Comparison of ENCODE assay signal across 17 cellular contexts in the genomic region with DNA sequence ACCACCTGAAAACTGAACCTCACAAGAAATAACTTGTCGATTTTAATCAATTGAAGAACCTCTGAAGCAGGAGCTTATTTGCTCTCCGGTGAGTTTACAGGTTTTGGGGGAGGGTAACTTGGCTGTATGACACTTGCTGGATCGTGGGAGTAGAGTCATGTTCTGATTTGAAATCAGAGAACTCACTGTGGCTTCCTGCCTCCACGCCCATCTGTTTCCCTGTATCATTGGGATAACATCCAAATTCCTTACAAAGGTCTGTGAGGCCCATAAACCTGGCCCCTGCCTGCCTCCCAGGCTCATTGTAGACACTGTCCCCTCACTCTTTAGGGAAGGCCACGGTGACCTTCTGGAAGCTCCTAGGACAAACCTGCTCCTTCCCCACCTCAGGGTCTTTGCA. TPM values are rescaled to one million over a fixed set of nuclear protein-coding genes. Genes with fewer than 3 reads are reported as not detected.
DNase-seq lines count a peak whose midpoint lies in the region; ATAC-seq and TF ChIP-seq lines count a peak whose summit lies in the region.
"Had no signal": no experiment of that assay in that cellular context is flagged by ENCODE, and none has a peak within 500 bp of the region (broad histone marks: within the 10 kb centered on the region; RNA-seq: fewer than 3 reads in every experiment).

No MANE protein-coding gene starts in this region.

- H3K9me3 ChIP-seq in psoas muscle = no peaks in the 10 kb centered on the region
- H3K9me3 ChIP-seq: tibial artery had no signal

- no peaks in the 10 kb centered on the region for H3K27me3 Mint-ChIP-seq in T-helper 2 cell treated with Interferon-gamma antibody and Interleukin-4, amounts not matched to agents 5 μg/mL and 100 μg/mL, for 36 hours (ENCODE audit: low read depth)

- no peak overlapping the region for H3K4me3 Mint-ChIP-seq in T-helper 2 cell treated with Interferon-gamma antibody and Interleukin-4, amounts not matched to agents 5 μg/mL and 100 μg/mL, for 36 hours
- H3K4me3 Mint-ChIP-seq: natural killer cell treated with Interleukin-12 subunit alpha and Interleukin-12 subunit beta and Interleukin-15 and Interleukin-18, amount 100 ng/mL, for 72 hours had no signal

- in situ Hi-C loops in astrocyte of the spinal cord (cut with HindIII; ENCODE audit: low sequenced_read_pairs) = no loop called here

- DNase-seq in T-helper 2 cell treated with Interferon-gamma antibody and Interleukin-4, amounts not matched to agents 5 μg/mL and 100 μg/mL, for 36 hours (ENCODE audit: low spot score) = no peak
- DNase-seq in T-helper 2 cell = no peak
- peak; percentile 45 for DNase-seq in LoVo (ENCODE audit: low spot score)
- peak; percentile 8 for DNase-seq in astrocyte of the spinal cord (ENCODE audit: low read depth, low spot score)
- DNase-seq in psoas muscle = no peak
- DNase-seq in HuH-7 (ENCODE audit: low spot score) = no peak
- no peak for DNase-seq in NCI-H2081 (lab: John Stamatoyannopoulos, UW)
- DNase-seq: central memory CD4-positive, alpha-beta T cell; kidney; MM.1S; NCI-H345; Right ventricle myocardium superior; tibial artery; WERI-Rb-1 had no signal

- H3K27me3 ChIP-seq in psoas muscle (ENCODE audit: insufficient read depth in 3 of 3, low read length in 2 of 3) = no peaks in the 10 kb centered on the region

- H3K27ac ChIP-seq in psoas muscle = peak overlapping the region; percentile 10
- H3K27ac ChIP-seq: tibial artery, WERI-Rb-1 had no signal

- ATAC-seq in psoas muscle (peak in 1 of 4 donors; percentile 9), HG03159 (IDR thresholded peaks at IDR 0.05; ENCODE audit: unreplicated experiment) (no peak)
- ATAC-seq: natural killer cell treated with Interleukin-12 subunit alpha and Interleukin-12 subunit beta and Interleukin-15 and Interleukin-18, amount 100 ng/mL, for 72 hours; sciatic nerve had no signal

- peaks cover 3% of the 10 kb centered on the region for H3K9me3 Mint-ChIP-seq in T-helper 2 cell treated with Interferon-gamma antibody and Interleukin-4, amounts not matched to agents 5 μg/mL and 100 μg/mL, for 36 hours
- H3K9me3 Mint-ChIP-seq: natural killer cell treated with Interleukin-12 subunit alpha and Interleukin-12 subunit beta and Interleukin-15 and Interleukin-18, amount 100 ng/mL, for 72 hours had no signal

- H3K4me3 ChIP-seq in astrocyte of the spinal cord (ENCODE audit: low read depth, low read length) (no peak overlapping the region), psoas muscle (no peak overlapping the region)
- H3K4me3 ChIP-seq: tibial artery had no signal

- no peaks in the 10 kb centered on the region for H3K36me3 ChIP-seq in psoas muscle (ENCODE audit: insufficient read depth in 1 of 2, low read depth in 1 of 2)
- H3K36me3 ChIP-seq: tibial artery, WERI-Rb-1 had no signal

- peaks cover 20% of the 10 kb centered on the region for H3K4me1 ChIP-seq in psoas muscle

- H3K4me1 Mint-ChIP-seq in T-helper 2 cell treated with Interferon-gamma antibody and Interleukin-4, amounts not matched to agents 5 μg/mL and 100 μg/mL, for 36 hours (ENCODE audit: low read depth) = peaks cover 36% of the 10 kb centered on the region

- intact Hi-C loops in psoas muscle (cut with DNase I) = no loop called here

- 36 to 47% (median 42%) methylated on average over 5 of the region's 5 CpGs for WGBS in psoas muscle, 3 donors

- no peak for TF ChIP-seq CTCF in astrocyte of the spinal cord (IDR thresholded peaks at IDR 0.05; ENCODE audit: low read depth, low read length)
- no peak for TF ChIP-seq CTCF in psoas muscle (IDR thresholded peaks at IDR 0.05)

- peaks cover 8% of the 10 kb centered on the region for H3K36me3 Mint-ChIP-seq in T-helper 2 cell treated with Interferon-gamma antibody and Interleukin-4, amounts not matched to agents 5 μg/mL and 100 μg/mL, for 36 hours (ENCODE audit: low read depth)
- H3K36me3 Mint-ChIP-seq: natural killer cell treated with Interleukin-12 subunit alpha and Interleukin-12 subunit beta and Interleukin-15 and Interleukin-18, amount 100 ng/mL, for 72 hours had no signal

- H3K27ac Mint-ChIP-seq in T-helper 2 cell treated with Interferon-gamma antibody and Interleukin-4, amounts not matched to agents 5 μg/mL and 100 μg/mL, for 36 hours = peak overlapping the region; percentile 75

RNA-seq across cellular contexts. Expression of a gene that starts 48.3 kb away (rescaled TPM):
- total RNA-seq in psoas muscle = 1 to 10 TPM in 1 of 4 donors, under 1 TPM in 3; 0.20 to 1.1 (median 0.35) TPM
- polyA plus RNA-seq in psoas muscle = under 1 TPM in 2 of 3 donors, not detected in 1; 0.14 to 0.16 TPM

RNA-seq across cellular contexts. Expression of a gene that starts 48.6 kb away (rescaled TPM):
- 1 to 10 TPM in 3 of 4 donors, under 1 TPM in 1; 0.76 to 3.2 (median 1.4) TPM for total RNA-seq in psoas muscle
- under 1 TPM; 0.38 to 0.53 (median 0.52) TPM for polyA plus RNA-seq in psoas muscle

Comparison
In these comparisons a context has a peak if more than half of its experiments do, and no peak if none do; other contexts are left out.
1. DNase-seq: peak in LoVo (single experiment) and astrocyte of the spinal cord (single experiment); none in T-helper 2 cell treated with Interferon-gamma antibody and Interleukin-4, amounts not matched to agents 5 μg/mL and 100 μg/mL, for 36 hours (single experiment), T-helper 2 cell (0 of 5), psoas muscle (0 of 2), HuH-7 (single experiment) and NCI-H2081 (0 of 2).